ENCODE assay signal across 8 cellular contexts in the genomic region with DNA sequence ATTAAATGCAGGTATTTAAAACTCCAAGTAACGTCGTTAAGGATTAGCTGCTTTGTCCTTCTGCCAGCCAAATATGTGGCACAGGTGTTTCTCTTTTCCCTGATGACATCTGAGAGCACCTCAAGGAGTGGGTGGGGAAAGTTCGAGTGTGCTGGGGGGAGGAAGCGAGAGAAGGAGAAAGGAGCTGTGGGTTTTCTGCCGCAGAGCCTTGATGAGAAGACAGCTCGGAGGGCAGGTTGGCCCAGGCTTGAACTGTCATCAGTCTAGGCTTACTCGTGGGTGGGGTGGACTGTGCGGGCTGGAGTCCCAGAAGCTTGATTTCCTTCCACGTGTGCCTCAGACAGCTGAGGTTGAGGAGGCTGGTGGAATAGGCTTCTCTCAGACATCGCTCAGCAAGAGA. TPM values are rescaled to one million over a fixed set of nuclear protein-coding genes. Genes with fewer than 3 reads are reported as not detected.
DNase-seq lines count a peak whose midpoint lies in the region; ATAC-seq and TF ChIP-seq lines count a peak whose summit lies in the region.

No MANE protein-coding gene starts in this region.

- H3K9me3 ChIP-seq in esophagus squamous epithelium: no peaks in the 10 kb centered on the region
- H3K9me3 ChIP-seq in right atrium auricular region: no peaks in the 10 kb centered on the region

- H3K4me3 ChIP-seq in esophagus squamous epithelium: peak overlapping the region in 2 of 4 donors; percentile 6 to 28
- H3K4me3 ChIP-seq in right atrium auricular region: no peak overlapping the region

- WGBS in esophagus squamous epithelium, 2 donors: 19 to 39% methylated on average over 5 to 10 of the region's 10 CpGs

- H3K27me3 ChIP-seq in esophagus squamous epithelium (peaks cover 0 to 3% (median 0%) of the 10 kb centered on the region in 4 donors), right atrium auricular region (no peaks in the 10 kb centered on the region)

- no peak for TF ChIP-seq POLR2A in esophagus squamous epithelium (IDR thresholded peaks at IDR 0.05)

- DNase-seq in activated CD4-positive, alpha-beta T cell treated with anti-CD3 and anti-CD28 coated beads, Interleukin-2, amount 50 U/mL, for 1 hour: peak; percentile 77
- DNase-seq in esophagus squamous epithelium (lab: John Stamatoyannopoulos, UW) (no peak), right atrium auricular region (ENCODE audit: low spot score) (no peak), DMS153 (lab: John Stamatoyannopoulos, UW) (no peak), SKM-1 treated with dmso at 0.1 percent for 144 hours (lab: John Stamatoyannopoulos, UW; ENCODE audit: unreplicated experiment) (no peak)
- peak; percentile 78 to 82 for DNase-seq in stimulated activated CD8-positive, alpha-beta memory T cell treated with anti-CD3 and anti-CD28 coated beads, Interleukin-7, amount 100 ng/mL, for 4 hours (ENCODE audit: low read depth in 2 of 2)

- intact Hi-C loops in esophagus squamous epithelium (cut with DNase I): no loop called here

- H3K27ac ChIP-seq in esophagus squamous epithelium: peak overlapping the region; percentile 30 to 88 (median 76)
- H3K27ac ChIP-seq in right atrium auricular region: no peak overlapping the region

- H3K4me1 ChIP-seq in esophagus squamous epithelium (peaks cover 41 to 76% (median 54%) of the 10 kb centered on the region in 3 donors), right atrium auricular region (peaks cover 0 to 36% of the 10 kb centered on the region in 2 donors)

- TF ChIP-seq CTCF in esophagus squamous epithelium (IDR thresholded peaks at IDR 0.05) (no peak), right atrium auricular region (IDR thresholded peaks at IDR 0.05) (no peak)

- H3K36me3 ChIP-seq in esophagus squamous epithelium (peaks cover 0 to 17% (median 0%) of the 10 kb centered on the region in 3 donors), right atrium auricular region (no peaks in the 10 kb centered on the region)

- ATAC-seq in GM19043 (IDR thresholded peaks at IDR 0.05; ENCODE audit: low read depth, unreplicated experiment) (peak; percentile 45), HG03095 (IDR thresholded peaks at IDR 0.05; ENCODE audit: unreplicated experiment) (peak; percentile 48)

RNA-seq across cellular contexts. Expression of a gene that starts 15.9 kb away (rescaled TPM):
- total RNA-seq in esophagus squamous epithelium (10 to 100 TPM in 3 of 4 donors, 1 to 10 TPM in 1; 6.8 to 19.9 (median 16.3) TPM), right atrium auricular region (1 to 10 TPM; 6.4 to 7.5 TPM)

Comparison
In these comparisons a context has a peak if more than half of its experiments do, and no peak if none do; other contexts are left out.
1. DNase-seq: peak in activated CD4-positive, alpha-beta T cell treated with anti-CD3 and anti-CD28 coated beads, Interleukin-2, amount 50 U/mL, for 1 hour (single experiment) and stimulated activated CD8-positive, alpha-beta memory T cell treated with anti-CD3 and anti-CD28 coated beads, Interleukin-7, amount 100 ng/mL, for 4 hours (2 of 2); none in esophagus squamous epithelium (single experiment), right atrium auricular region (single experiment), DMS153 (single experiment) and SKM-1 treated with dmso at 0.1 percent for 144 hours (single experiment).
2. H3K27ac ChIP-seq: peak in esophagus squamous epithelium (4 of 4); none in right atrium auricular region (0 of 2).